ENCODE assay signal across 8 cellular contexts in genomic region chr11:76444065-76444383, GRCh38. TPM values are rescaled to one million over a fixed set of nuclear protein-coding genes. Genes with fewer than 3 reads are reported as not detected.
DNase-seq lines count a peak whose midpoint lies in the region; ATAC-seq and TF ChIP-seq lines count a peak whose summit lies in the region.

No MANE protein-coding gene starts in this region.

- H3K4me1 ChIP-seq in RWPE2 (ENCODE audit: insufficient read depth, poor library complexity, severe bottlenecking) (peaks cover 3% of the 10 kb centered on the region), esophagus squamous epithelium (peaks cover 6 to 30% (median 15%) of the 10 kb centered on the region in 3 donors), prostate gland (replicated peaks) (peaks cover 6% of the 10 kb centered on the region)

- no peak for TF ChIP-seq CTCF in RWPE2 (IDR thresholded peaks at IDR 0.05; ENCODE audit: poor library complexity, severe bottlenecking)
- TF ChIP-seq CTCF in esophagus squamous epithelium (IDR thresholded peaks at IDR 0.05) = no peak
- no peak for TF ChIP-seq CTCF in prostate gland (IDR thresholded peaks at IDR 0.05)

- peaks cover 22% of the 10 kb centered on the region for H3K36me3 ChIP-seq in RWPE2 (ENCODE audit: low read depth)
- peaks cover 0 to 24% (median 0%) of the 10 kb centered on the region in 3 donors for H3K36me3 ChIP-seq in esophagus squamous epithelium
- no peaks in the 10 kb centered on the region for H3K36me3 ChIP-seq in prostate gland

- H3K4me3 ChIP-seq in GM08714 (ENCODE audit: low read length) (peak overlapping the region; percentile 97), RWPE2 (ENCODE audit: severe bottlenecking) (peak overlapping the region; percentile 81), esophagus squamous epithelium (peak overlapping the region; percentile 59 to 98 (median 93)), prostate gland (peak overlapping the region; percentile 89 to 100)

- ATAC-seq in RWPE2 (ENCODE audit: low read depth) = no peak

- TF ChIP-seq POLR2A in esophagus squamous epithelium (IDR thresholded peaks at IDR 0.05) = no peak
- no peak for TF ChIP-seq POLR2A in prostate gland (IDR thresholded peaks at IDR 0.05)

- DNase-seq in RWPE2 (ENCODE audit: low spot score) = no peak
- no peak for DNase-seq in esophagus squamous epithelium (lab: John Stamatoyannopoulos, UW)
- no peak for DNase-seq in prostate gland (ENCODE audit: low spot score)
- DNase-seq in NK-92 (lab: John Stamatoyannopoulos, UW; ENCODE audit: unreplicated experiment) = no peak
- no peak for DNase-seq in COLO668 (lab: John Stamatoyannopoulos, UW; ENCODE audit: unreplicated experiment)
- DNase-seq in activated CD8-positive, alpha-beta memory T cell treated with anti-CD3 and anti-CD28 coated beads, Interleukin-2, amount 50 U/mL, for 4 hours = no peak
- no peak for DNase-seq in DMS114 treated with DMSO at 0.1 percent for 48 hours (lab: John Stamatoyannopoulos, UW; ENCODE audit: unreplicated experiment)

- intact Hi-C loops in esophagus squamous epithelium (cut with DNase I) = no loop called here
- intact Hi-C loops in prostate gland (cut with DNase I) = loop anchor here (5.0 to 10.0 kb wide), 3 partner anchors 62 to 239 kb away; partner anchors contain the start of genes GVQW3, THAP12 and WNT11

- H3K27me3 ChIP-seq in RWPE2 (ENCODE audit: insufficient read depth, poor library complexity, severe bottlenecking) = no peaks in the 10 kb centered on the region
- no peaks in the 10 kb centered on the region for H3K27me3 ChIP-seq in esophagus squamous epithelium
- no peaks in the 10 kb centered on the region for H3K27me3 ChIP-seq in prostate gland (replicated peaks; ENCODE audit: insufficient read depth)

- 1% methylated on average over 10 of the region's 10 CpGs for WGBS in esophagus squamous epithelium, 2 donors
- WGBS in prostate gland = 0% methylated on average over 10 of the region's 10 CpGs

- H3K27ac ChIP-seq in RWPE2 (ENCODE audit: poor library complexity, severe bottlenecking) = peak overlapping the region; percentile 63
- H3K27ac ChIP-seq in esophagus squamous epithelium = peak overlapping the region; percentile 86 to 97 (median 92)
- peak overlapping the region; percentile 93 to 95 for H3K27ac ChIP-seq in prostate gland

- H3K9me3 ChIP-seq in RWPE2 (ENCODE audit: severe bottlenecking) = no peaks in the 10 kb centered on the region
- H3K9me3 ChIP-seq in esophagus squamous epithelium = no peaks in the 10 kb centered on the region
- no peaks in the 10 kb centered on the region for H3K9me3 ChIP-seq in prostate gland

RNA-seq across cellular contexts. Expression of gene EMSY, which starts 0.8 kb away (rescaled TPM):
- total RNA-seq in esophagus squamous epithelium = 10 to 100 TPM; 10.0 to 31.0 (median 22.3) TPM
- 10 to 100 TPM; 24.3 to 39.4 TPM for total RNA-seq in prostate gland
